Comparison of ENCODE assay signal across 8 cellular contexts in genomic region chr4:1351854-1352633, GRCh38. TPM values are rescaled to one million over a fixed set of nuclear protein-coding genes. Genes with fewer than 3 reads are reported as not detected.
DNase-seq lines count a peak whose midpoint lies in the region; ATAC-seq and TF ChIP-seq lines count a peak whose summit lies in the region.

No MANE protein-coding gene starts in this region.

- no peak overlapping the region for H3K4ac ChIP-seq in neuronal stem cell (ENCODE audit: low read length)

- H3K9me3 Mint-ChIP-seq in activated T-helper 1 cell treated with anti-CD3 and anti-CD28 coated beads, Interleukin-12 subunit alpha, Interleukin-12 subunit beta, Interleukin-2, Interleukin-4 antibody, amounts not matched to agents 30 ng/mL and 10 ng/mL and 1 ng/mL, durations not matched to agents 14 hours and 24 hours and 36 hours = no peaks in the 10 kb centered on the region

- no peak overlapping the region for H3K4me3 Mint-ChIP-seq in activated T-helper 1 cell treated with anti-CD3 and anti-CD28 coated beads, Interleukin-12 subunit alpha, Interleukin-12 subunit beta, Interleukin-2, Interleukin-4 antibody, amounts not matched to agents 30 ng/mL and 10 ng/mL and 1 ng/mL, durations not matched to agents 14 hours and 24 hours and 36 hours

- intact Hi-C loops in activated T-helper 1 cell treated with anti-CD3 and anti-CD28 coated beads, Interleukin-12 subunit alpha, Interleukin-12 subunit beta, Interleukin-2, Interleukin-4 antibody, amounts not matched to agents 30 ng/mL and 10 ng/mL and 1 ng/mL, durations not matched to agents 14 hours and 24 hours and 36 hours (cut with micrococcal nuclease) = loop anchor here (1.0 to 2.0 kb wide), 7 partner anchors 63 to 277 kb away; partner anchors contain the start of genes CTBP1 and MAEA
- intact Hi-C loops in stomach (cut with DNase I; ENCODE audit: low total_unique reads) = loop anchor here (10.0 kb wide), 2 partner anchors 217 to 283 kb away; no protein-coding TSS in a partner anchor

- H3K4me1 ChIP-seq in neuronal stem cell (ENCODE audit: control insufficient read depth in 2 of 2, insufficient read depth in 1 of 2, low read depth in 1 of 2, low read length in 2 of 2) (peaks cover 1 to 4% of the 10 kb centered on the region in 2 donors), stomach (peaks cover 15 to 46% (median 36%) of the 10 kb centered on the region in 4 donors)

- DNase-seq in DMS114 treated with DMSO at 0.1 percent for 48 hours (lab: John Stamatoyannopoulos, UW; ENCODE audit: unreplicated experiment) (peak; percentile 25), HuH-7 (ENCODE audit: low spot score) (peak; percentile 94), RKO (ENCODE audit: low spot score) (peak; percentile 72), fibroblast of pulmonary artery (ENCODE audit: low read depth) (peak; percentile 77), neuronal stem cell (ENCODE audit: low spot score) (peak; percentile 67), stomach (peak; percentile 93)
- DNase-seq in activated T-helper 1 cell treated with anti-CD3 and anti-CD28 coated beads, Interleukin-12 subunit alpha, Interleukin-12 subunit beta, Interleukin-2, Interleukin-4 antibody, amounts not matched to agents 30 ng/mL and 10 ng/mL and 1 ng/mL, durations not matched to agents 14 hours and 24 hours and 36 hours (ENCODE audit: low spot score) = peak; percentile 84

- H2AFZ ChIP-seq in neuronal stem cell (ENCODE audit: low read length) = peak overlapping the region; percentile 24

- H3K27me3 ChIP-seq in neuronal stem cell (ENCODE audit: control insufficient read depth in 3 of 3, insufficient read depth in 3 of 3, low read depth in 1 of 3, low read length in 3 of 3) (no peaks in the 10 kb centered on the region), stomach (no peaks in the 10 kb centered on the region)

- H3K36me3 ChIP-seq in neuronal stem cell (replicated peaks in 1 of 2; ENCODE audit: control insufficient read depth in 2 of 2, insufficient read depth in 2 of 2, low read length in 2 of 2) = peaks cover 15 to 53% of the 10 kb centered on the region in 2 donors
- H3K36me3 ChIP-seq in stomach = peaks cover 34 to 64% (median 53%) of the 10 kb centered on the region in 4 donors

- peak overlapping the region; percentile 97 for H4K8ac ChIP-seq in neuronal stem cell (ENCODE audit: low read depth, low read length)

- H3K4me2 ChIP-seq in neuronal stem cell (ENCODE audit: insufficient read depth, low read length, poor library complexity, severe bottlenecking) = no peak overlapping the region

- H3K27ac ChIP-seq in neuronal stem cell (replicated peaks; ENCODE audit: low read length) (no peak overlapping the region), stomach (peak overlapping the region in 2 of 5 donors; percentile 52 to 60)

- TF ChIP-seq POLR2A in stomach (IDR thresholded peaks at IDR 0.05) = no peak

- peaks cover 8% of the 10 kb centered on the region for H3K36me3 Mint-ChIP-seq in activated T-helper 1 cell treated with anti-CD3 and anti-CD28 coated beads, Interleukin-12 subunit alpha, Interleukin-12 subunit beta, Interleukin-2, Interleukin-4 antibody, amounts not matched to agents 30 ng/mL and 10 ng/mL and 1 ng/mL, durations not matched to agents 14 hours and 24 hours and 36 hours (ENCODE audit: low read depth)

- peaks cover 20% of the 10 kb centered on the region for H3K4me1 Mint-ChIP-seq in activated T-helper 1 cell treated with anti-CD3 and anti-CD28 coated beads, Interleukin-12 subunit alpha, Interleukin-12 subunit beta, Interleukin-2, Interleukin-4 antibody, amounts not matched to agents 30 ng/mL and 10 ng/mL and 1 ng/mL, durations not matched to agents 14 hours and 24 hours and 36 hours (ENCODE audit: low read depth)

- H3K14ac ChIP-seq in neuronal stem cell (ENCODE audit: low read length) = peak overlapping the region; percentile 40

- H3K4me3 ChIP-seq in fibroblast of pulmonary artery (replicated peaks; ENCODE audit: low read depth, low read length) = no peak overlapping the region
- H3K4me3 ChIP-seq in neuronal stem cell (ENCODE audit: low read length in 2 of 2) = peak overlapping the region in 1 of 2 donors; percentile 20
- H3K4me3 ChIP-seq in stomach = no peak overlapping the region

- H3K27ac Mint-ChIP-seq in activated T-helper 1 cell treated with anti-CD3 and anti-CD28 coated beads, Interleukin-12 subunit alpha, Interleukin-12 subunit beta, Interleukin-2, Interleukin-4 antibody, amounts not matched to agents 30 ng/mL and 10 ng/mL and 1 ng/mL, durations not matched to agents 14 hours and 24 hours and 36 hours = peak overlapping the region; percentile 70

- no peak overlapping the region for H4K91ac ChIP-seq in neuronal stem cell (ENCODE audit: low read depth, low read length, poor library complexity)

- no peaks in the 10 kb centered on the region for H3K27me3 Mint-ChIP-seq in activated T-helper 1 cell treated with anti-CD3 and anti-CD28 coated beads, Interleukin-12 subunit alpha, Interleukin-12 subunit beta, Interleukin-2, Interleukin-4 antibody, amounts not matched to agents 30 ng/mL and 10 ng/mL and 1 ng/mL, durations not matched to agents 14 hours and 24 hours and 36 hours (ENCODE audit: insufficient read depth)

- no peak for ATAC-seq in GM21529 (IDR thresholded peaks at IDR 0.05; ENCODE audit: unreplicated experiment)

- peak; percentile 94 for TF ChIP-seq CTCF in fibroblast of pulmonary artery (IDR thresholded peaks at IDR 0.05; ENCODE audit: low read length, missing control alignments)
- peak in 5 of 7 experiments; percentile 75 to 93 (median 87) for TF ChIP-seq CTCF in stomach (IDR thresholded peaks at IDR 0.05)

- H3K23ac ChIP-seq in neuronal stem cell (ENCODE audit: low read depth, low read length, poor library complexity) = peak overlapping the region; percentile 67

- H3K79me1 ChIP-seq in neuronal stem cell (ENCODE audit: low read depth, low read length) = peaks cover 15% of the 10 kb centered on the region

- no peak overlapping the region for H2BK5ac ChIP-seq in neuronal stem cell (ENCODE audit: low read length)

- H2BK12ac ChIP-seq in neuronal stem cell (ENCODE audit: low read length) = no peak overlapping the region

- H3K9me3 ChIP-seq in neuronal stem cell (replicated peaks in 1 of 2; ENCODE audit: control insufficient read depth in 2 of 2, insufficient read depth in 1 of 2, low read depth in 1 of 2, low read length in 2 of 2) = no peaks in the 10 kb centered on the region
- no peaks in the 10 kb centered on the region for H3K9me3 ChIP-seq in stomach

- peak overlapping the region; percentile 45 for H3K18ac ChIP-seq in neuronal stem cell (ENCODE audit: low read length)

- H2AK5ac ChIP-seq in neuronal stem cell (ENCODE audit: low read depth, low read length) = no peak overlapping the region

- no CpG with 5 or more reads among the region's 26 CpGs for WGBS in neuronal stem cell (ENCODE audit: extremely low coverage in 2 of 2, insufficient read length in 2 of 2, insufficient replicate concordance in 1 of 2), 2 donors
- WGBS in stomach, 5 donors = 37 to 47% (median 41%) methylated on average over 16 to 26 of the region's 26 CpGs

- H2BK15ac ChIP-seq in neuronal stem cell (ENCODE audit: low read length) = no peak overlapping the region

- H2BK120ac ChIP-seq in neuronal stem cell (ENCODE audit: low read depth, low read length) = no peak overlapping the region

- H3K9ac ChIP-seq in neuronal stem cell (ENCODE audit: low read depth, low read length, poor library complexity) = no peak overlapping the region

- TF ChIP-seq EP300 in stomach (IDR thresholded peaks at IDR 0.05) = no peak

RNA-seq across cellular contexts. Expression of gene UVSSA, which starts 5.0 kb away (rescaled TPM):
- 25.8 and 27.5 TPM in 2 replicates for total RNA-seq in activated T-helper 1 cell treated with anti-CD3 and anti-CD28 coated beads, Interleukin-12 subunit alpha, Interleukin-12 subunit beta, Interleukin-2, Interleukin-4 antibody, amounts not matched to agents 30 ng/mL and 10 ng/mL and 1 ng/mL, durations not matched to agents 14 hours and 24 hours and 36 hours
- 8.6 TPM for polyA plus RNA-seq in neuronal stem cell (2013, experiment 1 of 2)
- 8.7 TPM for polyA plus RNA-seq in neuronal stem cell (2013, experiment 2 of 2)
- total RNA-seq in stomach = 100 to 1,000 TPM in 1 of 5 donors, 10 to 100 TPM in 4; 15.1 to 103 (median 53.9) TPM
- 1 to 10 TPM; 4.1 to 7.0 (median 5.2) TPM for polyA plus RNA-seq in stomach

RNA-seq across cellular contexts. Expression of gene NKX1-1, which starts 54.2 kb away (rescaled TPM):
- not detected in 2 replicates for total RNA-seq in activated T-helper 1 cell treated with anti-CD3 and anti-CD28 coated beads, Interleukin-12 subunit alpha, Interleukin-12 subunit beta, Interleukin-2, Interleukin-4 antibody, amounts not matched to agents 30 ng/mL and 10 ng/mL and 1 ng/mL, durations not matched to agents 14 hours and 24 hours and 36 hours
- polyA plus RNA-seq in neuronal stem cell (2013, experiment 1 of 2) = not detected
- not detected for polyA plus RNA-seq in neuronal stem cell (2013, experiment 2 of 2)
- not detected for total RNA-seq in stomach
- not detected for polyA plus RNA-seq in stomach

Comparison
In these comparisons a context has a peak if more than half of its experiments do, and no peak if none do; other contexts are left out.
1. DNase-seq: peak in every context shown above with its lines; median percentile 94 in HuH-7; 93 in stomach; 84 in activated T-helper 1 cell treated with anti-CD3 and anti-CD28 coated beads, Interleukin-12 subunit alpha, Interleukin-12 subunit beta, Interleukin-2, Interleukin-4 antibody, amounts not matched to agents 30 ng/mL and 10 ng/mL and 1 ng/mL, durations not matched to agents 14 hours and 24 hours and 36 hours; 77 in fibroblast of pulmonary artery; 72 in RKO; 67 in neuronal stem cell; 25 in DMS114 treated with DMSO at 0.1 percent for 48 hours.